In the genomic region with DNA sequence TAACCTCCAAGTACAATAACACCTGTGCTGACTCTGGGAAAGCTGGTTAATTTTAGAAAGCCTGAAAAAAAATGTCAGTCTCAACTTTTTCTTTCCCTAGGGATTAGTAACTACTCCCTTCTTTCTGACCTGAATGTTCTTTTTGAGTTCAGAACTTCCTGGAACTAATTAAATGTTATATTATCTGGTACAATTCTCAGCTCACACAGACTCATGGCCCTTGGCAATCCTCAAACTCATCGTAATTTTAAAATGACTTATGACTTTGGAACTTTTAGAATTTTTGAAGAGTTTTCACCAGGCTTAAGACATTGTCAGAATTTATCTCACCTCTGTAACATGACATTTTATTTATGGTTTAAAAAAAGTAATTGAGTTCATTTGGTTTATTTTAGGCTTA, we compare ENCODE assay signal across 20 cellular contexts.
DNase-seq lines count a peak whose midpoint lies in the region; TF ChIP-seq lines count a peak whose summit lies in the region.
"Had no signal": no experiment of that assay in that cellular context is flagged by ENCODE, and none has a peak within 500 bp of the region (broad histone marks: within the 10 kb centered on the region; RNA-seq: fewer than 3 reads in every experiment).

No MANE protein-coding gene starts in this region.

- POLR2A ChIA-PET in BJ (lab: Charles Lee), result no interaction called here

- H3K9me3 ChIP-seq in skeletal muscle satellite cell (replicated peaks; ENCODE audit: low read length) (no peaks in the 10 kb centered on the region), uterus (no peaks in the 10 kb centered on the region)
- H3K9me3 ChIP-seq: BLaER1 treated with 17β-estradiol and CSF1 and Interleukin-3, amounts not matched to agents 10 nM and 100 nM; HAP-1; mucosa of descending colon; neutrophil; tibial nerve had no signal

- no peaks in the 10 kb centered on the region for H3K27me3 ChIP-seq in BJ (ENCODE audit: control insufficient read depth, insufficient read depth, low read length)
- H3K27me3 ChIP-seq in skeletal muscle satellite cell (ENCODE audit: control insufficient read depth, insufficient read depth, low read length), result no peaks in the 10 kb centered on the region
- H3K27me3 ChIP-seq in uterus, result no peaks in the 10 kb centered on the region
- H3K27me3 ChIP-seq: BLaER1 treated with 17β-estradiol and CSF1 and Interleukin-3, amounts not matched to agents 10 nM and 100 nM; neutrophil; tibial nerve had no signal

- no peak overlapping the region for H3K27ac ChIP-seq in uterus
- H3K27ac ChIP-seq: BLaER1 treated with 17β-estradiol and CSF1 and Interleukin-3, amounts not matched to agents 10 nM and 100 nM; HL-60; neutrophil had no signal

- DNase-seq in BJ (ENCODE audit: low read depth) (peak; percentile 49), M059J (ENCODE audit: low read depth) (peak; percentile 2), fibroblast of peridontal ligament (ENCODE audit: extremely low read depth) (peak; percentile 67), retina (no peak), uterus (no peak), NCI-H2196 treated with DMSO at 0.1 percent for 48 hours (lab: John Stamatoyannopoulos, UW; ENCODE audit: unreplicated experiment) (no peak)
- DNase-seq: activated CD8-positive, alpha-beta memory T cell treated with anti-CD3 and anti-CD28 coated beads for 24 hours; mucosa of descending colon; NCI-H1694; NCI-H345; NK-92 treated with Interleukin-12 subunit alpha and Interleukin-12 subunit beta, amount 100 ng/mL, for 24 hours; stimulated activated naive B cell treated with anti-CD40 and anti-IgM and Interleukin-4, amounts not matched to agents 10 μg/mL and 1 μg/mL and 100 μg/mL, for 72 hours; T1000 had no signal

- peak overlapping the region; percentile 37 for H3K9ac ChIP-seq in skeletal muscle satellite cell (ENCODE audit: low read depth, low read length)
- H3K9ac ChIP-seq: BLaER1 treated with 17β-estradiol and CSF1 and Interleukin-3, amounts not matched to agents 10 nM and 100 nM had no signal

- TF ChIP-seq POLR2A in uterus (IDR thresholded peaks at IDR 0.05), result no peak

- intact Hi-C loops in uterus (cut with DNase I; ENCODE audit: low total_unique reads), result no loop called here

- peak overlapping the region; percentile 9 for H3K4me2 ChIP-seq in skeletal muscle satellite cell (ENCODE audit: low read length)
- H3K4me2 ChIP-seq: BLaER1 treated with 17β-estradiol and CSF1 and Interleukin-3, amounts not matched to agents 10 nM and 100 nM had no signal

- no peaks in the 10 kb centered on the region for H3K36me3 ChIP-seq in BJ (ENCODE audit: control insufficient read depth, insufficient read depth, low read length)
- no peaks in the 10 kb centered on the region for H3K36me3 ChIP-seq in skeletal muscle satellite cell (ENCODE audit: insufficient read depth, low read length)
- H3K36me3 ChIP-seq in uterus, result no peaks in the 10 kb centered on the region
- H3K36me3 ChIP-seq: HAP-1, neutrophil had no signal

- TF ChIP-seq CTCF in BJ (IDR thresholded peaks at IDR 0.05; ENCODE audit: insufficient read depth, low read depth, low read length), result no peak
- no peak for TF ChIP-seq CTCF in uterus (IDR thresholded peaks at IDR 0.05)

- CTCF ChIA-PET in BJ (lab: Yijun Ruan, JAX), result no interaction called here

- H3K4me1 ChIP-seq in skeletal muscle satellite cell (ENCODE audit: control insufficient read depth, insufficient read depth, low read length), result peaks cover 12% of the 10 kb centered on the region
- no peaks in the 10 kb centered on the region for H3K4me1 ChIP-seq in uterus
- H3K4me1 ChIP-seq: BLaER1 treated with 17β-estradiol and CSF1 and Interleukin-3, amounts not matched to agents 10 nM and 100 nM; HAP-1 had no signal

- H3K4me3 ChIP-seq in BJ (ENCODE audit: low read depth, low read length) (no peak overlapping the region), skeletal muscle satellite cell (ENCODE audit: low read length) (no peak overlapping the region), uterus (no peak overlapping the region)
- H3K4me3 ChIP-seq: BLaER1 treated with 17β-estradiol and CSF1 and Interleukin-3, amounts not matched to agents 10 nM and 100 nM; GM12878; HAP-1; mucosa of descending colon; tibial nerve had no signal

Comparison
In these comparisons a context has a peak if more than half of its experiments do, and no peak if none do; other contexts are left out.
1. DNase-seq: peak in BJ (single experiment), M059J (single experiment) and fibroblast of peridontal ligament (single experiment); none in retina (single experiment), uterus (0 of 2) and NCI-H2196 treated with DMSO at 0.1 percent for 48 hours (single experiment).